Comparison of ENCODE assay signal across 18 cellular contexts in the genomic region with DNA sequence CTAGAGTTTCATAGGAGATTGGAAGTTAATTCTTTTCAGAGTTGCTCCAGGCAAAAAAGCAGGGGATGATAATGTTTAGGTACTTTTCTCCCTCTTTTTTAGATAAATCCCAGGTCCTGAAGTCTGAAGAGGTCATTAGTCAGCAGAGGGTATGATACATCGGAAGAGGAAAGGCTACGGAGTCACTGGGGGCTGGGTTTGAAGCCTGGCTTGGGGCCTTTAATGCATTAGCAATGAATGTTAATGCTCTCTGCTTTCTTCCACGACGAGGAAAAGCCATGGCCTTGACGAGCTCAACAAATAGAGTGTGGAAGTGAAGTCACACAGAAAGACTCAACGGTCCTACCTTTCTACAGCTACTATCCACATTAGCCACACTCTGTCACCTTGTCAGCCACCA.
DNase-seq lines count a peak whose midpoint lies in the region; ATAC-seq, FAIRE-seq and TF ChIP-seq lines count a peak whose summit lies in the region.
"Had no signal": no experiment of that assay in that cellular context is flagged by ENCODE, and none has a peak within 500 bp of the region (broad histone marks: within the 10 kb centered on the region; RNA-seq: fewer than 3 reads in every experiment).

No MANE protein-coding gene starts in this region.

- H3K36me3 ChIP-seq in bronchial epithelial cell (ENCODE audit: control insufficient read depth, insufficient read depth, low read length): no peaks in the 10 kb centered on the region
- H3K36me3 ChIP-seq: BE2C had no signal

- H3K4me3 ChIP-seq in bronchial epithelial cell (ENCODE audit: low read depth, low read length): no peak overlapping the region

- H3K27me3 ChIP-seq in bronchial epithelial cell (ENCODE audit: control insufficient read depth, insufficient read depth, low read length): no peaks in the 10 kb centered on the region
- H3K27me3 ChIP-seq: BE2C had no signal

- ATAC-seq in GM21619 (IDR thresholded peaks at IDR 0.05; ENCODE audit: unreplicated experiment): no peak
- no peak for ATAC-seq in HG03432 (IDR thresholded peaks at IDR 0.05; ENCODE audit: unreplicated experiment)

- DNase-seq in ELR (ENCODE audit: low read depth) (peak; percentile 89), M059J (ENCODE audit: low read depth) (peak; percentile 76), bronchial epithelial cell (ENCODE audit: low read depth) (peak; percentile 8), SKM-1 (lab: John Stamatoyannopoulos, UW; ENCODE audit: unreplicated experiment) (no peak)
- DNase-seq in activated T-helper 2 cell treated with anti-CD3 and anti-CD28 coated beads, Interferon-gamma antibody, Interleukin-2, Interleukin-4, amounts not matched to agents 10 μg/mL and 5 μg/mL and 100 μg/mL, durations not matched to agents 14 hours and 24 hours and 36 hours (ENCODE audit: low spot score): no peak
- DNase-seq: ACHN; BE2C; CD4-positive, alpha-beta T cell; GDM1; GOT3; NCI-H1105 treated with DMSO at 0.1 percent for 48 hours; NCI-H187; NCI-H526 treated with DMSO at 0.1 percent for 48 hours; NK-92 treated with Interleukin-12 subunit alpha and Interleukin-12 subunit beta, amount 100 ng/mL, for 24 hours had no signal

- no peak overlapping the region for H3K27ac Mint-ChIP-seq in activated T-helper 2 cell treated with anti-CD3 and anti-CD28 coated beads, Interferon-gamma antibody, Interleukin-2, Interleukin-4, amounts not matched to agents 10 μg/mL and 5 μg/mL and 100 μg/mL, durations not matched to agents 14 hours and 24 hours and 36 hours
- H3K27ac Mint-ChIP-seq: CD4-positive, alpha-beta T cell; IgD-negative memory B cell had no signal

- FAIRE-seq in bronchial epithelial cell (lab: Jason Lieb, UNC): no peak
- FAIRE-seq: GM12891 had no signal

- H3K4me3 Mint-ChIP-seq in activated T-helper 2 cell treated with anti-CD3 and anti-CD28 coated beads, Interferon-gamma antibody, Interleukin-2, Interleukin-4, amounts not matched to agents 10 μg/mL and 5 μg/mL and 100 μg/mL, durations not matched to agents 14 hours and 24 hours and 36 hours (ENCODE audit: low read depth): no peak overlapping the region
- H3K4me3 Mint-ChIP-seq: CD4-positive, alpha-beta T cell; IgD-negative memory B cell had no signal

- intact Hi-C loops in activated T-helper 2 cell treated with anti-CD3 and anti-CD28 coated beads, Interferon-gamma antibody, Interleukin-2, Interleukin-4, amounts not matched to agents 10 μg/mL and 5 μg/mL and 100 μg/mL, durations not matched to agents 14 hours and 24 hours and 36 hours (cut with micrococcal nuclease): no loop called here

- no peaks in the 10 kb centered on the region for H3K36me3 Mint-ChIP-seq in activated T-helper 2 cell treated with anti-CD3 and anti-CD28 coated beads, Interferon-gamma antibody, Interleukin-2, Interleukin-4, amounts not matched to agents 10 μg/mL and 5 μg/mL and 100 μg/mL, durations not matched to agents 14 hours and 24 hours and 36 hours (ENCODE audit: low read depth)
- H3K36me3 Mint-ChIP-seq: IgD-negative memory B cell had no signal

- no peaks in the 10 kb centered on the region for H3K9me3 Mint-ChIP-seq in activated T-helper 2 cell treated with anti-CD3 and anti-CD28 coated beads, Interferon-gamma antibody, Interleukin-2, Interleukin-4, amounts not matched to agents 10 μg/mL and 5 μg/mL and 100 μg/mL, durations not matched to agents 14 hours and 24 hours and 36 hours
- H3K9me3 Mint-ChIP-seq: CD4-positive, alpha-beta T cell had no signal

- H3K27me3 Mint-ChIP-seq in activated T-helper 2 cell treated with anti-CD3 and anti-CD28 coated beads, Interferon-gamma antibody, Interleukin-2, Interleukin-4, amounts not matched to agents 10 μg/mL and 5 μg/mL and 100 μg/mL, durations not matched to agents 14 hours and 24 hours and 36 hours (ENCODE audit: low read depth): no peaks in the 10 kb centered on the region
- H3K27me3 Mint-ChIP-seq: CD4-positive, alpha-beta T cell; IgD-negative memory B cell had no signal

- no peaks in the 10 kb centered on the region for H3K4me1 Mint-ChIP-seq in activated T-helper 2 cell treated with anti-CD3 and anti-CD28 coated beads, Interferon-gamma antibody, Interleukin-2, Interleukin-4, amounts not matched to agents 10 μg/mL and 5 μg/mL and 100 μg/mL, durations not matched to agents 14 hours and 24 hours and 36 hours (ENCODE audit: low read depth)
- H3K4me1 Mint-ChIP-seq: IgD-negative memory B cell had no signal

- TF ChIP-seq CTCF in bronchial epithelial cell (IDR thresholded peaks at IDR 0.05; ENCODE audit: insufficient read depth, low read length, severe bottlenecking): no peak

Comparison
In these comparisons a context has a peak if more than half of its experiments do, and no peak if none do; other contexts are left out.
1. DNase-seq: peak in ELR (single experiment), M059J (single experiment) and bronchial epithelial cell (single experiment); none in SKM-1 (single experiment) and activated T-helper 2 cell treated with anti-CD3 and anti-CD28 coated beads, Interferon-gamma antibody, Interleukin-2, Interleukin-4, amounts not matched to agents 10 μg/mL and 5 μg/mL and 100 μg/mL, durations not matched to agents 14 hours and 24 hours and 36 hours (single experiment).